In genomic region chr7:13990319-13990983, GRCh38 we compare ENCODE assay signal across 8 cellular contexts. TPM values are rescaled to one million over a fixed set of nuclear protein-coding genes. Genes with fewer than 3 reads are reported as not detected.
A peak's percentile ranks its signal among the peaks of the same experiment; 100 is the strongest.
DNase-seq lines count a peak whose midpoint lies in the region; ATAC-seq and TF ChIP-seq lines count a peak whose summit lies in the region.

No MANE protein-coding gene starts in this region.

- peak overlapping the region; percentile 80 for H3K4me2 ChIP-seq in MM.1S (ENCODE audit: low read depth, low read length)

- no peaks in the 10 kb centered on the region for H3K9me3 Mint-ChIP-seq in stimulated activated naive B cell treated with anti-CD40 and anti-IgM and Interleukin-4, amounts not matched to agents 10 μg/mL and 1 μg/mL and 100 μg/mL, for 72 hours

- H3K4me3 ChIP-seq in H7 (ENCODE audit: insufficient read depth, low read depth, low read length) (peak overlapping the region; percentile 70), MM.1S (ENCODE audit: low read length) (peak overlapping the region; percentile 76)

- H3K36me3 ChIP-seq in ES-I3 (ENCODE audit: insufficient read depth, low read length) = no peaks in the 10 kb centered on the region
- no peaks in the 10 kb centered on the region for H3K36me3 ChIP-seq in H7 (replicated peaks; ENCODE audit: control insufficient read depth, insufficient read depth, low read length)
- H3K36me3 ChIP-seq in MM.1S (replicated peaks; ENCODE audit: insufficient read depth, low read length) = no peaks in the 10 kb centered on the region

- H3K4me1 Mint-ChIP-seq in stimulated activated naive B cell treated with anti-CD40 and anti-IgM and Interleukin-4, amounts not matched to agents 10 μg/mL and 1 μg/mL and 100 μg/mL, for 72 hours = no peaks in the 10 kb centered on the region

- H3K9ac ChIP-seq in ES-I3 (ENCODE audit: low read depth, low read length) (peak overlapping the region; percentile 69), MM.1S (ENCODE audit: low read length) (peak overlapping the region; percentile 75)

- H3K27me3 ChIP-seq in H7 (ENCODE audit: control insufficient read depth, insufficient read depth, low read length) (no peaks in the 10 kb centered on the region), MM.1S (replicated peaks; ENCODE audit: insufficient read depth, low read length) (0 out of 2 replicates have a peak, but pooled peaks cover 4% of the 10 kb centered on the region)

- H3K9me2 ChIP-seq in MM.1S (replicated peaks; ENCODE audit: insufficient read depth, low read length) = no peaks in the 10 kb centered on the region

- peaks cover 4 to 6% of the 10 kb centered on the region in 2 donors for H3K27me3 Mint-ChIP-seq in stimulated activated naive B cell treated with anti-CD40 and anti-IgM and Interleukin-4, amounts not matched to agents 10 μg/mL and 1 μg/mL and 100 μg/mL, for 72 hours

- peak; percentile 81 to 82 for ATAC-seq in stimulated activated naive B cell treated with anti-CD40 and anti-IgM and Interleukin-4, amounts not matched to agents 10 μg/mL and 1 μg/mL and 100 μg/mL, for 72 hours (replicated peaks)
- no peak for ATAC-seq in HG02588 (IDR thresholded peaks at IDR 0.05; ENCODE audit: unreplicated experiment)

- no peak for TF ChIP-seq CTCF in MM.1S (IDR thresholded peaks at IDR 0.05; ENCODE audit: low read length)

- no peaks in the 10 kb centered on the region for H4K20me1 ChIP-seq in MM.1S (ENCODE audit: insufficient read depth, low read length)

- peaks cover 12% of the 10 kb centered on the region for H3F3A ChIP-seq in MM.1S (ENCODE audit: insufficient read depth, low read length)

- H3K79me2 ChIP-seq in MM.1S (ENCODE audit: low read length) = no peaks in the 10 kb centered on the region

- H3K27ac ChIP-seq in MM.1S (ENCODE audit: low read length) (peak overlapping the region; percentile 80), cingulate gyrus (ENCODE audit: low read depth, low read length) (peak overlapping the region; percentile 85)

- no peaks in the 10 kb centered on the region for H3K36me3 Mint-ChIP-seq in stimulated activated naive B cell treated with anti-CD40 and anti-IgM and Interleukin-4, amounts not matched to agents 10 μg/mL and 1 μg/mL and 100 μg/mL, for 72 hours

- no peak overlapping the region for H3K4me3 Mint-ChIP-seq in stimulated activated naive B cell treated with anti-CD40 and anti-IgM and Interleukin-4, amounts not matched to agents 10 μg/mL and 1 μg/mL and 100 μg/mL, for 72 hours

- H3K9me3 ChIP-seq in ES-I3 (ENCODE audit: control insufficient read depth, insufficient read depth, low read length) = no peaks in the 10 kb centered on the region
- no peaks in the 10 kb centered on the region for H3K9me3 ChIP-seq in MM.1S (replicated peaks; ENCODE audit: insufficient read depth, low read length)

- H3K4me1 ChIP-seq in ES-I3 (ENCODE audit: insufficient read depth, low read length) (peaks cover 14% of the 10 kb centered on the region), MM.1S (ENCODE audit: low read length) (no peaks in the 10 kb centered on the region)

- peak overlapping the region; percentile 84 for H2AFZ ChIP-seq in MM.1S (ENCODE audit: low read length)

- no peak overlapping the region for H3K27ac Mint-ChIP-seq in stimulated activated naive B cell treated with anti-CD40 and anti-IgM and Interleukin-4, amounts not matched to agents 10 μg/mL and 1 μg/mL and 100 μg/mL, for 72 hours

- DNase-seq in H7 (peak; percentile 41), MM.1S (peak; percentile 54), SIG-M5 treated with dmso at 0.1 percent for 504 hours (lab: John Stamatoyannopoulos, UW; ENCODE audit: unreplicated experiment) (peak; percentile 88), kidney glomerular epithelial cell (lab: John Stamatoyannopoulos, UW) (peak; percentile 55)
- peak; percentile 3 for DNase-seq in stimulated activated naive B cell treated with anti-CD40 and anti-IgM and Interleukin-4, amounts not matched to agents 10 μg/mL and 1 μg/mL and 100 μg/mL, for 72 hours

RNA-seq across cellular contexts. Expression of gene ETV1, which starts 1.0 kb away (rescaled TPM):
- total RNA-seq in H7 (2014; rRNA removed; shearing (Covaris generic)) = 45.3 and 45.6 TPM in 2 replicates

Comparison
In these comparisons a context has a peak if more than half of its experiments do, and no peak if none do; other contexts are left out.
1. DNase-seq: peak in every context shown above with its lines; median percentile 88 in SIG-M5 treated with dmso at 0.1 percent for 504 hours; 55 in kidney glomerular epithelial cell; 54 in MM.1S; 41 in H7; 3 in stimulated activated naive B cell treated with anti-CD40 and anti-IgM and Interleukin-4, amounts not matched to agents 10 μg/mL and 1 μg/mL and 100 μg/mL, for 72 hours.